1 cellular context compared by ENCODE assay signal in the genomic region with DNA sequence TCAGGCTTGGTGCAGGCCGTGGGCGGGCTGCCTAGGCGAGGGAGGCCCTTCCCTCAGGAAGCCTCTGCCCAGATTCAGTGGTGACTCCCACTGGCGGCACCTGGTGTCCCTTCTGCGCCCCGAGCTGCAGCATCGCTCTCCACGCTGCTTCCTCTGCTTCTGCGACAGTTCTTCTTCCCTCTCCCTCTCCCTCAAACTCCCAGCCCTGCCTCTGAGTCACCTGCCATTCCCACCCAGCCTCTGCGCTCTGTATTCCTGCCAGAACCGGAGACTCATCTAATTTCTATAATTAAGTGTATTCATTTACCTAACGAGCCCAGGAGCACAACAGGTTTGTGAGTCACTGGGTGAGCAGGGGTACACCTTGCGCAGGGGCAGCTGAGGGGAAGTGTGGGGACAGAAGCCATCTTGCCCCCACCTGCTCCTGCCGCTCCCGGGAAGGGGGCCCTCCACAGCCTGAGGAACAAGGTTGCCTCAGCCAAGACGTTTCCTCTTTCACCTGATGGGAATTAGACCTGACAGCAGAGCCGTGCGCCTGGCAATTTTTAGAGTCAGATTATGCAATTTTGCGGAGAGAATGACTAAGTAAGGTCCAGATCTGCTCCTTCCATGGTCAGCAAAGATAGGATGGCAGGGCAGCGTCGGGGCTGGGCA.
TF ChIP-seq lines count a peak whose summit lies in the region.

No MANE protein-coding gene starts in this region.

TF ChIP-seq in GM23338, 12 proteins besides CTCF, POLR2A, EP300 and RAD21 (continued from another document):
- no peak for TF ChIP-seq REST (IDR thresholded peaks at IDR 0.05; ENCODE audit: unreplicated experiment)
- TF ChIP-seq NANOG (IDR thresholded peaks at IDR 0.05; ENCODE audit: borderline replicate concordance), result no peak
- TF ChIP-seq JUNB (IDR thresholded peaks at IDR 0.05; ENCODE audit: unreplicated experiment), result no peak
- TF ChIP-seq POLR2AphosphoS5 (IDR thresholded peaks at IDR 0.05; ENCODE audit: low read depth), result no peak
- TF ChIP-seq EZH2phosphoT487 (IDR thresholded peaks at IDR 0.05; ENCODE audit: unreplicated experiment), result no peak
- no peak for TF ChIP-seq STAT1 (IDR thresholded peaks at IDR 0.05; ENCODE audit: unreplicated experiment)
- TF ChIP-seq EZH2 (IDR thresholded peaks at IDR 0.05; ENCODE audit: low read depth, unreplicated experiment), result no peak
- no peak for TF ChIP-seq ZNF462 (CRISPR knock-in tag; IDR thresholded peaks at IDR 0.05)
- TF ChIP-seq, protein P1, sequence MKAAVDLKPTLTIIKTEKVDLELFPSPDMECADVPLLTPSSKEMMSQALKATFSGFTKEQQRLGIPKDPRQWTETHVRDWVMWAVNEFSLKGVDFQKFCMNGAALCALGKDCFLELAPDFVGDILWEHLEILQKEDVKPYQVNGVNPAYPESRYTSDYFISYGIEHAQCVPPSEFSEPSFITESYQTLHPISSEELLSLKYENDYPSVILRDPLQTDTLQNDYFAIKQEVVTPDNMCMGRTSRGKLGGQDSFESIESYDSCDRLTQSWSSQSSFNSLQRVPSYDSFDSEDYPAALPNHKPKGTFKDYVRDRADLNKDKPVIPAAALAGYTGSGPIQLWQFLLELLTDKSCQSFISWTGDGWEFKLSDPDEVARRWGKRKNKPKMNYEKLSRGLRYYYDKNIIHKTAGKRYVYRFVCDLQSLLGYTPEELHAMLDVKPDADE (IDR thresholded peaks at IDR 0.05), result no peak
